Comparison of ENCODE assay signal across 11 cellular contexts in the genomic region with DNA sequence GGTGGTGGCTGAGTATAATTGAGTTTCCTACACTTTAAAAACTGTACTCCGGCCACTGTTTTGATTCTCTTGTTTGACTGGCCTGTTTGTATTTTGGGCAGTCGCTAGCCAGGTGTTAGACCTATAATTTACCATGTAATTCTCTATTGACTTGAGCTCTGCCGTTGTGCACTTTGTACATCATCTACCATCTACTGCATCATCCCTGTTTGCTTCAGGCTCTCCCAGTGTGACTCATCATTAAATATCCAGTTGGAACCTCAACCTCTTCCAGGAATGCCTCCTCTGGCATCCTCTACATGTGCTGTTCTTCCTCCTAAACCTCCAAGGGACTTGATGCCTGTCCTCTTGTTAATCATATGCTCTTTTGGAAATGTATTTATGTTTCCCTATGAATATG.
DNase-seq lines count a peak whose midpoint lies in the region; ATAC-seq and TF ChIP-seq lines count a peak whose summit lies in the region.
"Had no signal": no experiment of that assay in that cellular context is flagged by ENCODE, and none has a peak within 500 bp of the region (broad histone marks: within the 10 kb centered on the region; RNA-seq: fewer than 3 reads in every experiment).

No MANE protein-coding gene starts in this region.

- no peak for ATAC-seq in GM19351 (IDR thresholded peaks at IDR 0.05; ENCODE audit: unreplicated experiment)
- no peak for ATAC-seq in HG03354 (IDR thresholded peaks at IDR 0.05; ENCODE audit: poor library complexity, severe bottlenecking, unreplicated experiment)

- CTCF ChIA-PET in RWPE1 (lab: Yijun Ruan, JAX): no interaction called here

- TF ChIP-seq CTCF in RWPE1 (conservative IDR thresholded peaks at IDR 0.05; ENCODE audit: low read depth): no peak

- DNase-seq in A172 (ENCODE audit: low spot score) (peak; percentile 37), H4 (ENCODE audit: low spot score) (peak; percentile 14), RWPE1 (ENCODE audit: low spot score) (peak; percentile 19), fibroblast of the conjunctiva (ENCODE audit: low read depth) (peak; percentile 27), middle frontal gyrus (ENCODE audit: extremely low spot score, low spot score) (no peak), NOMO-1 (lab: John Stamatoyannopoulos, UW; ENCODE audit: unreplicated experiment in 2 of 2) (no peak)
- DNase-seq: adrenal gland, Peyer's patch, spleen had no signal

- POLR2A ChIA-PET in RWPE1 (lab: Yijun Ruan, JAX; ENCODE audit: low non-redundant PET): no interaction called here

- no peak overlapping the region for H3K27ac ChIP-seq in RWPE1
- H3K27ac ChIP-seq: adrenal gland, Peyer's patch, spleen had no signal

Comparison
In these comparisons a context has a peak if more than half of its experiments do, and no peak if none do; other contexts are left out.
1. DNase-seq: peak in A172 (single experiment), H4 (single experiment), RWPE1 (single experiment) and fibroblast of the conjunctiva (single experiment); none in middle frontal gyrus (single experiment) and NOMO-1 (0 of 2).